In the genomic region with DNA sequence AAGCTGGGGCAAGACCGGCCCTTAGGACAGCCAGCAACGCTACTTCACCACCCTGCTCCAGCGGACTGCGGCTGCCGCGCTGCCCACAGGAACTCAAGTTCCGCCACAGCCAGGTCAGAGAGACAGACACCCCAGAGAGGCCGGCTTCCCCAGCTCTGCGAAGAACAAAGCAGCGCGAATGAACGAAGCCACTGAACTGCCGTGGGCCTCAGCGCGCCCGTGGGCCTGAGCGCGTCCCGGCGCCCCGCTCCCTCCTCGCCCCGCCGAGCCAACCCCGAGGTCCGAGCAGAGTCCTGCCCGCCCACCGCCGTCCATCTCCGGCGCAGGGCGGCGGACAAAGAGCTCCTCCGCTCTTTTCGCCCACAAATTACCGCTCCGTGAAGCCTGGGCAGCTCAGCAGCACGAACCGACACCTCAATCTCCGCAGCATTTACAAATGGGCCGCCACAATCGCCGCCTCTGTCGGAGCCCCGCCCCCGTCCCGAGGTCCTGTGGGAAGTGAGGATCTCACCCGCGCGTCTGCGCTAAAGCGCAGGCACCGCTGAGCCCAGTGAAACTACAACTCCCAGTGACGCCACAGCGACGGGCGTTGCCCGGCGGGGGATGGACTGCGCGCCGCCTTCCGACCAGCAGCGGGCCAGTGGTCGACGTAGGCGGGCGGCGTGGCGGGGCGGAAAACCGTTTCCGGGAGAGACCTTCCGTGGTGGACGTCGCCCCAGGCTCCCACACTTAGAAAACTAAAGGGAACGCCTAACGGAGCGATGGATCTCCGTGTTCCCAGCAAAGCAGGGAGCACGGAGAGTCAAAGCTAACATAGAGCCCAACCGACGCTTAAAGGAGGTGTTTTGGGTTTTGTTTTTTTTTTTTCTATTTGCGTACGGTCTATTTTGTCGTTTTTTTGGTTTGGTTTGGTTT, we compare ENCODE assay signal across 8 cellular contexts.
DNase-seq lines count a peak whose midpoint lies in the region; ATAC-seq and TF ChIP-seq lines count a peak whose summit lies in the region.

No MANE protein-coding gene starts in this region.

- peak overlapping the region; percentile 97 for H2AFZ ChIP-seq in GM23248
- H2AFZ ChIP-seq in Karpas-422 (ENCODE audit: low read length), result peak overlapping the region; percentile 84
- peak overlapping the region; percentile 85 for H2AFZ ChIP-seq in fibroblast of lung (ENCODE audit: low read length)

- POLR2A ChIA-PET in naive thymus-derived CD4-positive, alpha-beta T cell (lab: Charles Lee), result interaction anchor here (0.5 kb wide), 1 partner anchor 16 kb away, joined by 3 read pairs; no protein-coding TSS in a partner anchor

- ATAC-seq in activated T-helper 17 cell treated with anti-CD3 and anti-CD28 coated beads, Interleukin-2, amount 50 U/mL, for 72 hours (replicated peaks), result peak; percentile 98
- peak; percentile 100 for ATAC-seq in naive thymus-derived CD4-positive, alpha-beta T cell
- ATAC-seq in stimulated activated memory B cell treated with anti-CD40 and anti-IgM and Interleukin-4, amounts not matched to agents 10 μg/mL and 1 μg/mL and 100 μg/mL, for 72 hours, result peak; percentile 100

- H3K27ac ChIP-seq in GM23248 (peak overlapping the region; percentile 99), Karpas-422 (ENCODE audit: low read length) (peak overlapping the region; percentile 82), fibroblast of lung (ENCODE audit: insufficient read depth, low read length) (peak overlapping the region; percentile 99)
- H3K27ac ChIP-seq in naive thymus-derived CD4-positive, alpha-beta T cell (ENCODE audit: low read depth, low read length), result peak overlapping the region; percentile 71

- H3K9ac ChIP-seq in GM23248 (peak overlapping the region; percentile 97), Karpas-422 (ENCODE audit: low read length) (peak overlapping the region; percentile 86), fibroblast of lung (ENCODE audit: insufficient read depth, low read length) (peak overlapping the region; percentile 91)

- no peaks in the 10 kb centered on the region for H3K9me3 Mint-ChIP-seq in activated T-helper 17 cell treated with anti-CD3 and anti-CD28 coated beads, Interleukin-2, amount 50 U/mL, for 72 hours
- H3K9me3 Mint-ChIP-seq in naive thymus-derived CD4-positive, alpha-beta T cell, result peaks cover 0 to 2% (median 0%) of the 10 kb centered on the region in 11 donors
- no peaks in the 10 kb centered on the region for H3K9me3 Mint-ChIP-seq in stimulated activated memory B cell treated with anti-CD40 and anti-IgM and Interleukin-4, amounts not matched to agents 10 μg/mL and 1 μg/mL and 100 μg/mL, for 72 hours

- H3K4me3 ChIP-seq in GM23248 (peak overlapping the region; percentile 85), Karpas-422 (ENCODE audit: low read length) (peak overlapping the region; percentile 87), fibroblast of lung (replicated peaks in 1 of 4; ENCODE audit: control extremely low read depth in 1 of 4, insufficient read depth in 1 of 4, low read depth in 3 of 4, low read length in 4 of 4) (peak overlapping the region; percentile 76 to 99 (median 90))
- peak overlapping the region; percentile 78 for H3K4me3 ChIP-seq in naive thymus-derived CD4-positive, alpha-beta T cell (ENCODE audit: low read length)

- peaks cover 45% of the 10 kb centered on the region for H3K79me2 ChIP-seq in GM23248 (ENCODE audit: insufficient read depth)
- H3K79me2 ChIP-seq in Karpas-422 (ENCODE audit: low read length), result peaks cover 49% of the 10 kb centered on the region
- peaks cover 38% of the 10 kb centered on the region for H3K79me2 ChIP-seq in fibroblast of lung (ENCODE audit: control insufficient read depth, insufficient read depth, low read length)

- H3K27ac Mint-ChIP-seq in activated T-helper 17 cell treated with anti-CD3 and anti-CD28 coated beads, Interleukin-2, amount 50 U/mL, for 72 hours, result peak overlapping the region; percentile 93
- H3K27ac Mint-ChIP-seq in naive thymus-derived CD4-positive, alpha-beta T cell, result peak overlapping the region; percentile 73 to 95 (median 91)
- H3K27ac Mint-ChIP-seq in stimulated activated memory B cell treated with anti-CD40 and anti-IgM and Interleukin-4, amounts not matched to agents 10 μg/mL and 1 μg/mL and 100 μg/mL, for 72 hours, result peak overlapping the region; percentile 96

- H3K4me1 Mint-ChIP-seq in activated T-helper 17 cell treated with anti-CD3 and anti-CD28 coated beads, Interleukin-2, amount 50 U/mL, for 72 hours, result no peaks in the 10 kb centered on the region
- peaks cover 0 to 22% (median 14%) of the 10 kb centered on the region in 7 donors for H3K4me1 Mint-ChIP-seq in naive thymus-derived CD4-positive, alpha-beta T cell
- peaks cover 11% of the 10 kb centered on the region for H3K4me1 Mint-ChIP-seq in stimulated activated memory B cell treated with anti-CD40 and anti-IgM and Interleukin-4, amounts not matched to agents 10 μg/mL and 1 μg/mL and 100 μg/mL, for 72 hours

- H3K27me3 ChIP-seq in GM23248 (replicated peaks; ENCODE audit: insufficient read depth), result no peaks in the 10 kb centered on the region
- H3K27me3 ChIP-seq in Karpas-422 (ENCODE audit: low read length), result no peaks in the 10 kb centered on the region
- no peaks in the 10 kb centered on the region for H3K27me3 ChIP-seq in fibroblast of lung (ENCODE audit: control insufficient read depth, insufficient read depth, low read length)
- no peaks in the 10 kb centered on the region for H3K27me3 ChIP-seq in naive thymus-derived CD4-positive, alpha-beta T cell (ENCODE audit: control insufficient read depth in 2 of 2, insufficient read depth in 2 of 2, low read length in 2 of 2)

- intact Hi-C loops in naive thymus-derived CD4-positive, alpha-beta T cell (cut with micrococcal nuclease), result loop anchor here (1.0 to 10.0 kb wide), 16 partner anchors 82 to 1547 kb away; partner anchors contain the start of genes MTMR6 (in 2 of the 2), NUP58 (in 2 of the 2), SPATA13 (in 2 of the 2) and ATP12A (in 1 of the 2)

- H3K9me2 ChIP-seq in GM23248 (ENCODE audit: insufficient read depth), result no peaks in the 10 kb centered on the region
- H3K9me2 ChIP-seq in Karpas-422 (replicated peaks; ENCODE audit: insufficient read depth, low read length), result no peaks in the 10 kb centered on the region

- TF ChIP-seq CTCF in fibroblast of lung (conservative IDR thresholded peaks at IDR 0.05 in 1 of 2, IDR thresholded peaks at IDR 0.05 in 1 of 2; ENCODE audit: low read depth in 1 of 2, low read length in 2 of 2), result no peak

- no peaks in the 10 kb centered on the region for H4K20me1 ChIP-seq in GM23248 (ENCODE audit: insufficient read depth)
- H4K20me1 ChIP-seq in Karpas-422 (ENCODE audit: insufficient read depth, low read depth, low read length), result no peaks in the 10 kb centered on the region
- H4K20me1 ChIP-seq in fibroblast of lung (ENCODE audit: control insufficient read depth, extremely low read depth, insufficient read depth, low read length), result no peaks in the 10 kb centered on the region

- CTCF ChIA-PET in naive thymus-derived CD4-positive, alpha-beta T cell (lab: Charles Lee), result no interaction called here

- no peaks in the 10 kb centered on the region for H3K9me3 ChIP-seq in GM23248 (ENCODE audit: low read depth)
- no peaks in the 10 kb centered on the region for H3K9me3 ChIP-seq in Karpas-422 (ENCODE audit: low read length)
- no peaks in the 10 kb centered on the region for H3K9me3 ChIP-seq in fibroblast of lung (ENCODE audit: control insufficient read depth, insufficient read depth, low read depth, low read length)
- no peaks in the 10 kb centered on the region for H3K9me3 ChIP-seq in naive thymus-derived CD4-positive, alpha-beta T cell (ENCODE audit: control insufficient read depth in 2 of 3, low read length in 3 of 3)

- H3K4me1 ChIP-seq in GM23248 (ENCODE audit: insufficient read depth) (peaks cover 14% of the 10 kb centered on the region), Karpas-422 (ENCODE audit: low read length) (peaks cover 19% of the 10 kb centered on the region), fibroblast of lung (ENCODE audit: control insufficient read depth, extremely low read depth, insufficient read depth, low read length) (no peaks in the 10 kb centered on the region)
- H3K4me1 ChIP-seq in naive thymus-derived CD4-positive, alpha-beta T cell (ENCODE audit: control insufficient read depth in 2 of 2, insufficient read depth in 2 of 2, low read length in 2 of 2), result no peaks in the 10 kb centered on the region

- H3K36me3 ChIP-seq in GM23248 (ENCODE audit: low read depth), result no peaks in the 10 kb centered on the region
- H3K36me3 ChIP-seq in Karpas-422 (ENCODE audit: insufficient read depth, low read length), result no peaks in the 10 kb centered on the region
- no peaks in the 10 kb centered on the region for H3K36me3 ChIP-seq in fibroblast of lung (ENCODE audit: control insufficient read depth, insufficient read depth, low read length)
- H3K36me3 ChIP-seq in naive thymus-derived CD4-positive, alpha-beta T cell (ENCODE audit: control insufficient read depth in 2 of 3, insufficient read depth in 3 of 3, low read length in 3 of 3), result no peaks in the 10 kb centered on the region

- in situ Hi-C loops in GM23248 (cut with MboI), result no loop called here

- DNase-seq in Daoy (ENCODE audit: low read depth), result peak; percentile 97
- DNase-seq in GM23248, result peak; percentile 100
- DNase-seq in Karpas-422, result peak; percentile 98
- peak; percentile 96 for DNase-seq in RPMI7951 (ENCODE audit: low read depth)
- DNase-seq in fibroblast of lung (ENCODE audit: low read depth in 2 of 2), result peak; percentile 97 to 98
- peak; percentile 79 to 93 (median 87) for DNase-seq in naive thymus-derived CD4-positive, alpha-beta T cell

- H3K4me3 Mint-ChIP-seq in activated T-helper 17 cell treated with anti-CD3 and anti-CD28 coated beads, Interleukin-2, amount 50 U/mL, for 72 hours, result peak overlapping the region; percentile 98
- H3K4me3 Mint-ChIP-seq in naive thymus-derived CD4-positive, alpha-beta T cell, result peak overlapping the region; percentile 89 to 100 (median 98)
- peak overlapping the region; percentile 98 for H3K4me3 Mint-ChIP-seq in stimulated activated memory B cell treated with anti-CD40 and anti-IgM and Interleukin-4, amounts not matched to agents 10 μg/mL and 1 μg/mL and 100 μg/mL, for 72 hours

- H3K27me3 Mint-ChIP-seq in activated T-helper 17 cell treated with anti-CD3 and anti-CD28 coated beads, Interleukin-2, amount 50 U/mL, for 72 hours, result no peaks in the 10 kb centered on the region
- H3K27me3 Mint-ChIP-seq in naive thymus-derived CD4-positive, alpha-beta T cell, result peaks cover 0 to 8% (median 0%) of the 10 kb centered on the region in 5 donors
- no peaks in the 10 kb centered on the region for H3K27me3 Mint-ChIP-seq in stimulated activated memory B cell treated with anti-CD40 and anti-IgM and Interleukin-4, amounts not matched to agents 10 μg/mL and 1 μg/mL and 100 μg/mL, for 72 hours

- H3K4me2 ChIP-seq in GM23248 (ENCODE audit: unreplicated experiment), result peak overlapping the region; percentile 97
- peak overlapping the region; percentile 98 for H3K4me2 ChIP-seq in Karpas-422 (ENCODE audit: low read depth, low read length, poor library complexity, severe bottlenecking)
- peak overlapping the region; percentile 98 for H3K4me2 ChIP-seq in fibroblast of lung (ENCODE audit: extremely low read depth, insufficient read depth, low read length)

- 0 out of 2 replicates have a peak, but pooled peaks cover 4% of the 10 kb centered on the region for H3F3A ChIP-seq in GM23248 (ENCODE audit: insufficient read depth)

- peaks cover 8% of the 10 kb centered on the region for H3K36me3 Mint-ChIP-seq in activated T-helper 17 cell treated with anti-CD3 and anti-CD28 coated beads, Interleukin-2, amount 50 U/mL, for 72 hours (ENCODE audit: low read depth)
- H3K36me3 Mint-ChIP-seq in naive thymus-derived CD4-positive, alpha-beta T cell, result peaks cover 0 to 5% (median 0%) of the 10 kb centered on the region in 5 donors
- no peaks in the 10 kb centered on the region for H3K36me3 Mint-ChIP-seq in stimulated activated memory B cell treated with anti-CD40 and anti-IgM and Interleukin-4, amounts not matched to agents 10 μg/mL and 1 μg/mL and 100 μg/mL, for 72 hours

- WGBS in GM23248 (ENCODE audit: low coverage in 1 of 2, low lambda C conversion rate in 2 of 2, missing lambda C conversion rate in 2 of 2), 2 experiments, result 1% methylated on average over 70 to 85 of the region's 86 CpGs

Comparison
In these comparisons a context has a peak if more than half of its experiments do, and no peak if none do; other contexts are left out.
1. Peak in every context shown above with its lines: DNase-seq, ATAC-seq, H3K4me3 ChIP-seq and H3K27ac ChIP-seq.